ENCODE assay signal across 30 cellular contexts in genomic region chr16:62899737-62900136, GRCh38.
"Had no signal": no experiment of that assay in that cellular context is flagged by ENCODE, and none has a peak within 500 bp of the region (broad histone marks: within the 10 kb centered on the region; RNA-seq: fewer than 3 reads in every experiment).

No MANE protein-coding gene starts in this region.

- H3K9me3 ChIP-seq: adrenal gland, ascending aorta, body of pancreas had no signal

- H3K27me3 ChIP-seq: adrenal gland, ascending aorta, body of pancreas, brain microvascular endothelial cell, breast epithelium, cardiac muscle cell had no signal

- H3K36me3 ChIP-seq: adrenal gland, ascending aorta, brain microvascular endothelial cell, breast epithelium, cardiac muscle cell had no signal

- H3K27ac ChIP-seq: adrenal gland, ascending aorta, body of pancreas, brain microvascular endothelial cell, breast epithelium, cardiac muscle cell had no signal

- H3K4me1 ChIP-seq: adrenal gland, ascending aorta, body of pancreas, breast epithelium had no signal

- H3K4me3 ChIP-seq: adrenal gland, ascending aorta, body of pancreas, breast epithelium, cardiac muscle cell had no signal

- DNase-seq: activated effector memory CD4-positive, alpha-beta T cell treated with anti-CD3 and anti-CD28 coated beads, Interleukin-2, amount 50 U/mL, for 16 hours; activated effector memory CD4-positive, alpha-beta T cell treated with Interleukin-2 at 50 U/mL for 16 hours; activated gamma-delta T cell; activated gamma-delta T cell treated with Interleukin-2 at 50 U/mL for 16 hours; activated naive CD4-positive, alpha-beta T cell; activated naive CD4-positive, alpha-beta T cell treated with anti-CD3 and anti-CD28 coated beads for 36 hours; activated naive CD4-positive, alpha-beta T cell treated with anti-CD3 and anti-CD28 coated beads, Interleukin-2, amount 10 ng/mL, durations not matched to agents 7 days and 5 days; activated naive CD4-positive, alpha-beta T cell treated with anti-CD3 and anti-CD28 coated beads, Interleukin-2, amount 50 U/mL, for 16 hours; activated naive CD4-positive, alpha-beta T cell treated with Interleukin-2 at 50 U/mL for 16 hours; activated naive CD8-positive, alpha-beta T cell treated with anti-CD3 and anti-CD28 coated beads for 36 hours; activated naive CD8-positive, alpha-beta T cell treated with anti-CD3 and anti-CD28 coated beads, Interleukin-2, amount 10 ng/mL, durations not matched to agents 7 days and 5 days; activated naive CD8-positive, alpha-beta T cell treated with anti-CD3 and anti-CD28 coated beads, Interleukin-2, amount 50 U/mL, for 24 hours; activated T-cell treated with anti-CD3 and anti-CD28 coated beads, Interleukin-2, amount 50 U/mL, for 1 hour; activated T-cell treated with anti-CD3 and anti-CD28 coated beads, Interleukin-2, amount 50 U/mL, for 24 hours; activated T-cell treated with anti-CD3 and anti-CD28 coated beads, Interleukin-2, amount 50 U/mL, for 4 hours; activated T-cell treated with anti-CD3 and anti-CD28 coated beads, Interleukin-2, amount 50 U/mL, for 48 hours; activated T-cell treated with anti-CD3 and anti-CD28 coated beads, Interleukin-2, amount 50 U/mL, for 72 hours; adrenal gland; amniotic stem cell; amygdala; anterior cingulate cortex; aorta; body of pancreas; brain microvascular endothelial cell; caudate nucleus; central memory CD4-positive, alpha-beta T cell; cerebellar nuclear complex had no signal
